ENCODE assay signal across 1 cellular context in the genomic region with DNA sequence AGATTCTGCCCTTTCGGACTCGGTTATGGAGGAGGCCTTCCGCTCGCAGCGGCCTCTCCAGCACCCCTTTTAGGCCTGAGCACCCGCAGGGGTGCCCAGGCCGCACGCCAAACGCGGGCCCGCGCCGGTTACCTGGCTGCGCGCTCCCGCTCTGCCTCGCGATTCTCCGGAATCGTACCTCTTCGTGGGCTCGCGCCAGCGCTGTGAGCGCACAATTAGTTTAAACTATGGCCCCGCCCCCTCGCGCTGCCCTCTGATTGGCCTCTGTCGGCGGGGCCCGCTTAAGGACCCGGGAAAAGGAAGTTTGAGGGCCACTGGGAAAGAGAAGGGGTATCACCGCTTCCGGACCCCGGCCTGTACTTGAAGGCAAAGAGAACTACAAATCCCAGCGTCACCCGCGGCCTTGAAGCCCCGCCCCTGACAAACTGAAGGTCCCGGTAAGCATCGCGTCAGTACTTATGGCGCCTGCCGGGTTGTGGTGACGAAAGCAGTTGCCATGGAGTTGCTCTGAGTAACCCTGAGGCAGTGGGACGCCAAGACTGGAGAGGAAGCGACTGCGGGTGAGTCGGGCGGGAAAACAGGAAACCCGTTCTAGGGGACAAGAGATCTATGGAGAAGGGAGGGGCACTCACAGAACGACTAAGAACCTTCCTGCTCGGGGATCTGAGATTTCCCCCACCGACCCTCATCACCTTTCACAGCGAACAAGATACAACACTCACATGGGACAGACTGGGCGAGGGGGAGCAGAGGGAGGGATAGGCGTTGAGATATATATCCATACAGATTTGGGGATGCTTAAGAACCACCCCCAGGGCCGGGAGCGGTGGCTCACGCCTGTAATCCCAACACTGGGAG.
TF ChIP-seq lines count a peak whose summit lies in the region.

Gene LRRC51 (plus strand): TSS at position 525 of the 858 bp plus-strand sequence. CDS start 8,234 bp downstream, outside the sequence.
A gene with protein sequence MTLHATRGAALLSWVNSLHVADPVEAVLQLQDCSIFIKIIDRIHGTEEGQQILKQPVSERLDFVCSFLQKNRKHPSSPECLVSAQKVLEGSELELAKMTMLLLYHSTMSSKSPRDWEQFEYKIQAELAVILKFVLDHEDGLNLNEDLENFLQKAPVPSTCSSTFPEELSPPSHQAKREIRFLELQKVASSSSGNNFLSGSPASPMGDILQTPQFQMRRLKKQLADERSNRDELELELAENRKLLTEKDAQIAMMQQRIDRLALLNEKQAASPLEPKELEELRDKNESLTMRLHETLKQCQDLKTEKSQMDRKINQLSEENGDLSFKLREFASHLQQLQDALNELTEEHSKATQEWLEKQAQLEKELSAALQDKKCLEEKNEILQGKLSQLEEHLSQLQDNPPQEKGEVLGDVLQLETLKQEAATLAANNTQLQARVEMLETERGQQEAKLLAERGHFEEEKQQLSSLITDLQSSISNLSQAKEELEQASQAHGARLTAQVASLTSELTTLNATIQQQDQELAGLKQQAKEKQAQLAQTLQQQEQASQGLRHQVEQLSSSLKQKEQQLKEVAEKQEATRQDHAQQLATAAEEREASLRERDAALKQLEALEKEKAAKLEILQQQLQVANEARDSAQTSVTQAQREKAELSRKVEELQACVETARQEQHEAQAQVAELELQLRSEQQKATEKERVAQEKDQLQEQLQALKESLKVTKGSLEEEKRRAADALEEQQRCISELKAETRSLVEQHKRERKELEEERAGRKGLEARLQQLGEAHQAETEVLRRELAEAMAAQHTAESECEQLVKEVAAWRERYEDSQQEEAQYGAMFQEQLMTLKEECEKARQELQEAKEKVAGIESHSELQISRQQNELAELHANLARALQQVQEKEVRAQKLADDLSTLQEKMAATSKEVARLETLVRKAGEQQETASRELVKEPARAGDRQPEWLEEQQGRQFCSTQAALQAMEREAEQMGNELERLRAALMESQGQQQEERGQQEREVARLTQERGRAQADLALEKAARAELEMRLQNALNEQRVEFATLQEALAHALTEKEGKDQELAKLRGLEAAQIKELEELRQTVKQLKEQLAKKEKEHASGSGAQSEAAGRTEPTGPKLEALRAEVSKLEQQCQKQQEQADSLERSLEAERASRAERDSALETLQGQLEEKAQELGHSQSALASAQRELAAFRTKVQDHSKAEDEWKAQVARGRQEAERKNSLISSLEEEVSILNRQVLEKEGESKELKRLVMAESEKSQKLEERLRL (N-terminal part only) (minus strand): TSS at position 217 of the 858 bp plus-strand sequence. CDS start 44,599 bp downstream, outside the sequence.

TF ChIP-seq in HepG2, 621 proteins besides CTCF, POLR2A, EP300 and RAD21 (continued from another document and continues in another):
- TF ChIP-seq ZNF142 (CRISPR knock-in tag; IDR thresholded peaks at IDR 0.05): peak; percentile 70; the same call in 1 of the 2 replicates
- TF ChIP-seq POLR2AphosphoS5 (IDR thresholded peaks at IDR 0.05; ENCODE audit: low read depth, low read length): peak; percentile 68
- no peak for TF ChIP-seq TBP (CRISPR knock-in tag; IDR thresholded peaks at IDR 0.05)
- no peak for TF ChIP-seq ZFP36L1 (CRISPR knock-in tag; IDR thresholded peaks at IDR 0.05)
- no peak for TF ChIP-seq ZNF839 (CRISPR knock-in tag; IDR thresholded peaks at IDR 0.05; ENCODE audit: borderline replicate concordance)
- TF ChIP-seq SOX6 (IDR thresholded peaks at IDR 0.05): no peak
- TF ChIP-seq SOX6 (CRISPR knock-in tag; IDR thresholded peaks at IDR 0.05): peak; percentile 63; the same call in 1 of the 2 replicates
- TF ChIP-seq PLSCR1 (CRISPR knock-in tag; IDR thresholded peaks at IDR 0.05; ENCODE audit: borderline replicate concordance): no peak; the same call in 1 of the 2 replicates
- peak; percentile 51; the same call in 1 of the 2 replicates for TF ChIP-seq SPEN (CRISPR knock-in tag; IDR thresholded peaks at IDR 0.05; ENCODE audit: low read depth)
- no peak for TF ChIP-seq IRX3 (CRISPR knock-in tag; IDR thresholded peaks at IDR 0.05; ENCODE audit: borderline replicate concordance, low read depth)
- TF ChIP-seq ZFP36L2 (CRISPR knock-in tag; IDR thresholded peaks at IDR 0.05): no peak
- TF ChIP-seq POGZ (CRISPR knock-in tag; IDR thresholded peaks at IDR 0.05): 0 out of 2 replicates have a peak, but pooled peaks have one; percentile 45
- TF ChIP-seq MBNL3 (CRISPR knock-in tag; conservative IDR thresholded peaks at IDR 0.05): no peak
- peak; percentile 80 for TF ChIP-seq ZFY (CRISPR knock-in tag; IDR thresholded peaks at IDR 0.05)
- TF ChIP-seq ZBTB26 (CRISPR knock-in tag; IDR thresholded peaks at IDR 0.05; ENCODE audit: borderline replicate concordance): no peak
- peak; percentile 50; the same call in 1 of the 2 replicates for TF ChIP-seq MIER3 (CRISPR knock-in tag; IDR thresholded peaks at IDR 0.05; ENCODE audit: borderline replicate concordance)
- no peak for TF ChIP-seq ZNF431 (CRISPR knock-in tag; IDR thresholded peaks at IDR 0.05; ENCODE audit: borderline replicate concordance, low read depth)
- TF ChIP-seq NRL (CRISPR knock-in tag; IDR thresholded peaks at IDR 0.05; ENCODE audit: borderline replicate concordance): no peak
- TF ChIP-seq FIP1L1 (IDR thresholded peaks at IDR 0.05; ENCODE audit: borderline replicate concordance, insufficient read depth, low read depth, low read length): no peak
- TF ChIP-seq PLRG1 (conservative IDR thresholded peaks at IDR 0.05): no peak
- TF ChIP-seq GTF3A (CRISPR knock-in tag; conservative IDR thresholded peaks at IDR 0.05): no peak
- TF ChIP-seq JUNB (CRISPR knock-in tag; IDR thresholded peaks at IDR 0.05; ENCODE audit: borderline replicate concordance): no peak
- TF ChIP-seq GABPB1 (CRISPR knock-in tag; IDR thresholded peaks at IDR 0.05): peak; percentile 93
- no peak; the same call in 1 of the 2 replicates for TF ChIP-seq RARA (CRISPR knock-in tag; IDR thresholded peaks at IDR 0.05)
- peak; percentile 76 for TF ChIP-seq HNF1B (CRISPR knock-in tag; IDR thresholded peaks at IDR 0.05)
- no peak for TF ChIP-seq ZNF841 (CRISPR knock-in tag; IDR thresholded peaks at IDR 0.05; ENCODE audit: borderline replicate concordance)
- no peak for TF ChIP-seq PAF1 (CRISPR knock-in tag; IDR thresholded peaks at IDR 0.05)
- no peak; the same call in 1 of the 2 replicates for TF ChIP-seq ZNF556 (CRISPR knock-in tag; IDR thresholded peaks at IDR 0.05; ENCODE audit: borderline replicate concordance)
- TF ChIP-seq TCF7L2 (IDR thresholded peaks at IDR 0.05; ENCODE audit: low read depth, low read length): no peak
- peak; percentile 89 for TF ChIP-seq ELF4 (CRISPR knock-in tag; IDR thresholded peaks at IDR 0.05; ENCODE audit: borderline replicate concordance)
- TF ChIP-seq ZNF777 (CRISPR knock-in tag; IDR thresholded peaks at IDR 0.05): no peak
- no peak for TF ChIP-seq ZNF414 (CRISPR knock-in tag; IDR thresholded peaks at IDR 0.05)
- TF ChIP-seq CHD4 (IDR thresholded peaks at IDR 0.05; ENCODE audit: borderline replicate concordance, low read length): no peak
- peak; percentile 41; the same call in 1 of the 2 replicates for TF ChIP-seq CEBPG (CRISPR knock-in tag; IDR thresholded peaks at IDR 0.05)
- peak in 1 of 2 experiments; percentile 56; a peak in 2 of 4 replicates for TF ChIP-seq KLF16 (CRISPR knock-in tag; IDR thresholded peaks at IDR 0.05)
- TF ChIP-seq NFRKB (IDR thresholded peaks at IDR 0.05): no peak
- TF ChIP-seq, protein P1, sequence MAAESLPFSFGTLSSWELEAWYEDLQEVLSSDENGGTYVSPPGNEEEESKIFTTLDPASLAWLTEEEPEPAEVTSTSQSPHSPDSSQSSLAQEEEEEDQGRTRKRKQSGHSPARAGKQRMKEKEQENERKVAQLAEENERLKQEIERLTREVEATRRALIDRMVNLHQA (CRISPR knock-in tag; IDR thresholded peaks at IDR 0.05): no peak
- TF ChIP-seq ZNF724P (CRISPR knock-in tag; IDR thresholded peaks at IDR 0.05; ENCODE audit: borderline replicate concordance): no peak
- TF ChIP-seq ZHX1 (CRISPR knock-in tag; IDR thresholded peaks at IDR 0.05; ENCODE audit: low read depth): peak; percentile 55; the same call in 1 of the 2 replicates
- TF ChIP-seq ZSCAN22 (CRISPR knock-in tag; IDR thresholded peaks at IDR 0.05): 0 out of 2 replicates have a peak, but pooled peaks have one; percentile 44
- no peak for TF ChIP-seq SSRP1 (CRISPR knock-in tag; IDR thresholded peaks at IDR 0.05)
- no peak for TF ChIP-seq SATB2 (CRISPR knock-in tag; IDR thresholded peaks at IDR 0.05)
